In genomic region chr7:131106681-131107342, GRCh38 we compare ENCODE assay signal across 8 cellular contexts.
A peak's percentile ranks its signal among the peaks of the same experiment; 100 is the strongest.
DNase-seq lines count a peak whose midpoint lies in the region; ATAC-seq, FAIRE-seq and TF ChIP-seq lines count a peak whose summit lies in the region.

No MANE protein-coding gene starts in this region.

- no peaks in the 10 kb centered on the region for H3K9me3 Mint-ChIP-seq in activated naive CD4-positive, alpha-beta T cell treated with anti-CD3 and anti-CD28 coated beads, Interleukin-2, amount 50 U/mL, for 72 hours

- no peak for FAIRE-seq in H54 (lab: Jason Lieb, UNC)

- H3K9me3 ChIP-seq in RWPE2 (ENCODE audit: severe bottlenecking) (no peaks in the 10 kb centered on the region), cardiac muscle cell (ENCODE audit: low read depth) (no peaks in the 10 kb centered on the region)

- peak; percentile 62 for DNase-seq in SIG-M5 treated with dmso at 0.1 percent for 504 hours (lab: John Stamatoyannopoulos, UW; ENCODE audit: unreplicated experiment)
- no peak for DNase-seq in SIG-M5 (lab: John Stamatoyannopoulos, UW)
- DNase-seq in RWPE2 (ENCODE audit: low spot score): peak; percentile 64
- DNase-seq in activated naive CD4-positive, alpha-beta T cell treated with anti-CD3 and anti-CD28 coated beads, Interleukin-2, amount 50 U/mL, for 72 hours (ENCODE audit: low spot score in 2 of 2): peak; percentile 56 to 57
- peak in 1 of 2 donors; percentile 45 for DNase-seq in cardiac muscle cell (ENCODE audit: low read depth in 1 of 2, low spot score in 1 of 2)
- peak in 7 of 10 donors; percentile 16 to 88 (median 37) for DNase-seq in posterior cingulate gyrus
- no peak for DNase-seq in H54 (ENCODE audit: insufficient read length, low spot score)

- no peak for TF ChIP-seq CTCF in RWPE2 (IDR thresholded peaks at IDR 0.05; ENCODE audit: poor library complexity, severe bottlenecking)
- no peak for TF ChIP-seq CTCF in cardiac muscle cell (IDR thresholded peaks at IDR 0.05; ENCODE audit: low read depth, low read length)

- H3K36me3 ChIP-seq in RWPE2 (ENCODE audit: low read depth) (peaks cover 6% of the 10 kb centered on the region; the same call in 1 of the 2 replicates), cardiac muscle cell (no peaks in the 10 kb centered on the region)

- TF ChIP-seq POLR2A in H54 (IDR thresholded peaks at IDR 0.05; ENCODE audit: low read depth, low read length): no peak

- H3K4me3 ChIP-seq in RWPE2 (ENCODE audit: severe bottlenecking): peak overlapping the region; percentile 52
- H3K4me3 ChIP-seq in cardiac muscle cell: peak overlapping the region; percentile 85

- H3K4me1 ChIP-seq in RWPE2 (ENCODE audit: insufficient read depth, poor library complexity, severe bottlenecking): peaks cover 24% of the 10 kb centered on the region
- no peaks in the 10 kb centered on the region for H3K4me1 ChIP-seq in cardiac muscle cell (ENCODE audit: low read depth)

- H3K27me3 ChIP-seq in RWPE2 (ENCODE audit: insufficient read depth, poor library complexity, severe bottlenecking): no peaks in the 10 kb centered on the region
- H3K27me3 ChIP-seq in cardiac muscle cell: peaks cover 63% of the 10 kb centered on the region

- H3K36me3 Mint-ChIP-seq in activated naive CD4-positive, alpha-beta T cell treated with anti-CD3 and anti-CD28 coated beads, Interleukin-2, amount 50 U/mL, for 72 hours: peaks cover 21 to 37% of the 10 kb centered on the region in 2 donors

- peak overlapping the region; percentile 96 to 99 for H3K27ac Mint-ChIP-seq in activated naive CD4-positive, alpha-beta T cell treated with anti-CD3 and anti-CD28 coated beads, Interleukin-2, amount 50 U/mL, for 72 hours

- H3K27ac ChIP-seq in RWPE2 (ENCODE audit: poor library complexity, severe bottlenecking): peak overlapping the region; percentile 71
- no peak overlapping the region for H3K27ac ChIP-seq in cardiac muscle cell

- ATAC-seq in RWPE2 (ENCODE audit: low read depth): peak; percentile 15; the same call in 2 of the 3 replicates
- ATAC-seq in activated naive CD4-positive, alpha-beta T cell treated with anti-CD3 and anti-CD28 coated beads, Interleukin-2, amount 50 U/mL, for 72 hours: peak; percentile 2 to 7
- ATAC-seq in GM21447 (IDR thresholded peaks at IDR 0.05; ENCODE audit: unreplicated experiment): no peak

- intact Hi-C loops in posterior cingulate gyrus (cut with DNase I): loop anchor here (5.0 to 10.0 kb wide), 5 partner anchors 40 to 450 kb away; partner anchors contain the start of genes MKLN1 and PODXL

Comparison
In these comparisons a context has a peak if more than half of its experiments do, and no peak if none do; other contexts are left out.
1. DNase-seq: peak in SIG-M5 treated with dmso at 0.1 percent for 504 hours (single experiment), RWPE2 (single experiment), activated naive CD4-positive, alpha-beta T cell treated with anti-CD3 and anti-CD28 coated beads, Interleukin-2, amount 50 U/mL, for 72 hours (2 of 2) and posterior cingulate gyrus (7 of 10); none in SIG-M5 (single experiment) and H54 (single experiment).